In the genomic region with DNA sequence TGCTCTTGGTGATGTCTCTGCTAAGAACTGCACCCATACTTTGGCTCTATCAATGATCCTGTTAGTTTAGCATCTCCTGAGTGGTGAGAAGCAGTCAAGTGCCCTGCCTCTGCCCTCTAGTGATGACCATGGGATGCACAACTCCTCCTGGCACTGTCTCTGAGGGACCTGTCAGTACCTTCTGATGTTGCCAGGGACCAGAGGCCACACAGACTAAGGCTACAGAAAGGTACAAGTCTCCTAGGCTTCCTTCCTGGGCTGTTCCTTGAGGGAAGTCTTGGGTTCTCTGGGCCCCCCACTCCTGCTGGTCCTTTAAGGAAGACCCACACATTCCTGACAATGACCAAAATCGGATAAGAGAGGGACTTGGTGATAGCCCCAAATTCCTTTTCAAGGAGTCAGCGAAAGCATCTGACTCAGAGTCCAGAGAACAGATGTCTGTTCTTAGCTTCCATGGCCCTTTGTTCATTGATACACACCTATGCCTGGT, we compare ENCODE assay signal across 9 cellular contexts. TPM values are rescaled to one million over a fixed set of nuclear protein-coding genes. Genes with fewer than 3 reads are reported as not detected.
DNase-seq lines count a peak whose midpoint lies in the region; ATAC-seq and TF ChIP-seq lines count a peak whose summit lies in the region.
"Had no signal": no experiment of that assay in that cellular context is flagged by ENCODE, and none has a peak within 500 bp of the region (broad histone marks: within the 10 kb centered on the region; RNA-seq: fewer than 3 reads in every experiment).

No MANE protein-coding gene starts in this region.

- no peak overlapping the region for H3K27ac ChIP-seq in tibial nerve

- no peak for TF ChIP-seq POLR2A in tibial nerve (IDR thresholded peaks at IDR 0.05)

- ATAC-seq in HG03521 (IDR thresholded peaks at IDR 0.05; ENCODE audit: unreplicated experiment) (no peak), GM21447 (IDR thresholded peaks at IDR 0.05; ENCODE audit: unreplicated experiment) (no peak)

- POLR2A ChIA-PET in GM10248 (lab: Yijun Ruan, JAX): no interaction called here

- CTCF ChIA-PET in GM10248 (lab: Yijun Ruan, JAX): interaction anchor here (0.9 to 1.2 kb wide), 4 partner anchors 12 to 112 kb away, joined by 3 to 4 read pairs (median 3); no protein-coding TSS in a partner anchor

- TF ChIP-seq EP300 in tibial nerve (IDR thresholded peaks at IDR 0.05): no peak

- TF ChIP-seq CTCF in GM10248 (IDR thresholded peaks at IDR 0.05; ENCODE audit: control extremely low read depth, extremely low read depth, low read depth, missing control alignments): no peak
- TF ChIP-seq CTCF in fibroblast of mammary gland (conservative IDR thresholded peaks at IDR 0.05; ENCODE audit: control insufficient read depth, insufficient read depth, low read depth, low read length): peak; percentile 34
- no peak for TF ChIP-seq CTCF in tibial nerve (IDR thresholded peaks at IDR 0.05)

- 65 to 72% methylated on average over 2 of the region's 2 CpGs for WGBS in tibial nerve, 2 donors

- H3K4me1 ChIP-seq in tibial nerve: peaks cover 0 to 5% (median 3%) of the 10 kb centered on the region in 4 donors

- H3K4me3 ChIP-seq in fibroblast of mammary gland (ENCODE audit: control insufficient read depth, low read depth, low read length): no peak overlapping the region
- H3K4me3 ChIP-seq in tibial nerve: no peak overlapping the region

- peak; percentile 60 for DNase-seq in 8988T
- peak; percentile 39 for DNase-seq in GM10248 (ENCODE audit: extremely low spot score)
- DNase-seq in NCI-H226: peak; percentile 81
- DNase-seq in fibroblast of mammary gland (ENCODE audit: low read depth): peak; percentile 31
- DNase-seq in tibial nerve (ENCODE audit: low spot score in 2 of 2): no peak
- DNase-seq in NCI-H187 treated with DMSO at 0.1 percent for 48 hours (lab: John Stamatoyannopoulos, UW): no peak

- no peaks in the 10 kb centered on the region for H3K9me3 ChIP-seq in tibial nerve

- H3K27me3 ChIP-seq in tibial nerve: peaks cover 0 to 75% of the 10 kb centered on the region in 2 donors

- H3K36me3 ChIP-seq in tibial nerve: no peaks in the 10 kb centered on the region

RNA-seq across cellular contexts. Expression of gene NKX2-3, which starts 15.3 kb away (rescaled TPM):
- not detected for total RNA-seq in tibial nerve
- total RNA-seq: progenitor cell of endocrine pancreas had no signal

Comparison
In these comparisons a context has a peak if more than half of its experiments do, and no peak if none do; other contexts are left out.
1. DNase-seq: peak in 8988T (single experiment), GM10248 (single experiment), NCI-H226 (single experiment) and fibroblast of mammary gland (single experiment); none in tibial nerve (0 of 2) and NCI-H187 treated with DMSO at 0.1 percent for 48 hours (single experiment).